ENCODE assay signal across 1 cellular context in the genomic region with DNA sequence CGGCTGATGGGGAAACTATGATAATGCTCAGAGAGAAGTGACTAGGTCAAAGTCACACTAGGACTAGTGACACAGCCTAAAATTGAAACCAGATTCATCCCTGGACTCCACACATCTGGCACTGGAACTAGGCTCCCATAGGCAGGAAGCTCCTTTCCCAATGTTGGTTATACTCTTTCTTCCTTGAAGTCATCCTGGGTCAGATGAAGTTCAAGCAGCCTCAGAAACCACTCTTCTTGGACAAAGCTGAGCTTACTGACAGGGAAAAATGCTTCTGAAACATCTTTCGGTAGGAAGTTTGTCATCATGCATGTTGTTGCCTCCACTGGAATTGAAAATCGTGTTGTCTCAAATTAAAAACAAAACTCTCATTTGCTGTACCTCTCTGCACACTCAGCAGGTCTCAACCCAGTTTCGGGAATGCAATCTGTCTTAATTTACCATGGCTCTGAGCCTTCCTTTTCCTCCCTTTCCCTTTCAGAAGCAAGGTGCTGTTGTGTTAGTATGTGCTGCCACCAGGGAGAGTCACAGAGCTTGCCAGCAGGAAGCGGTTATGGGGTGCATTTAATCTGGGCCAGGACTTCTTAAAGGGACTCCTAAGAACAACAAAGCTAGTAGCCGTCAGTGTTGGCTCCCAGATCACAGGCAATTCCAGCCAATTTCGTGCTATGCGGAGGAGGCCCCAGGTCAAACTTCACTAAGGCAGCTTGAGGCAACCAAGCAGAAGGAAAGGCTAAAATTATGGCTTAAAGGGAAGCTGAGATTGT.
TF ChIP-seq lines count a peak whose summit lies in the region.

No MANE protein-coding gene starts in this region.

TF ChIP-seq in IMR-90, 13 proteins besides CTCF, POLR2A, EP300 and RAD21 (continued from another document):
- TF ChIP-seq, protein P1, sequence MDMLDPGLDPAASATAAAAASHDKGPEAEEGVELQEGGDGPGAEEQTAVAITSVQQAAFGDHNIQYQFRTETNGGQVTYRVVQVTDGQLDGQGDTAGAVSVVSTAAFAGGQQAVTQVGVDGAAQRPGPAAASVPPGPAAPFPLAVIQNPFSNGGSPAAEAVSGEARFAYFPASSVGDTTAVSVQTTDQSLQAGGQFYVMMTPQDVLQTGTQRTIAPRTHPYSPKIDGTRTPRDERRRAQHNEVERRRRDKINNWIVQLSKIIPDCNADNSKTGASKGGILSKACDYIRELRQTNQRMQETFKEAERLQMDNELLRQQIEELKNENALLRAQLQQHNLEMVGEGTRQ (IDR thresholded peaks at IDR 0.05; ENCODE audit: low read depth, low read length) = no peak
- TF ChIP-seq RFX5 (IDR thresholded peaks at IDR 0.05; ENCODE audit: low read depth, low read length) = no peak
- TF ChIP-seq CEBPB (IDR thresholded peaks at IDR 0.05; ENCODE audit: low read depth, low read length) = no peak
TF ChIP-seq in IMR-90: peak in this region for 0.
